Comparison of ENCODE assay signal across 28 cellular contexts in the genomic region with DNA sequence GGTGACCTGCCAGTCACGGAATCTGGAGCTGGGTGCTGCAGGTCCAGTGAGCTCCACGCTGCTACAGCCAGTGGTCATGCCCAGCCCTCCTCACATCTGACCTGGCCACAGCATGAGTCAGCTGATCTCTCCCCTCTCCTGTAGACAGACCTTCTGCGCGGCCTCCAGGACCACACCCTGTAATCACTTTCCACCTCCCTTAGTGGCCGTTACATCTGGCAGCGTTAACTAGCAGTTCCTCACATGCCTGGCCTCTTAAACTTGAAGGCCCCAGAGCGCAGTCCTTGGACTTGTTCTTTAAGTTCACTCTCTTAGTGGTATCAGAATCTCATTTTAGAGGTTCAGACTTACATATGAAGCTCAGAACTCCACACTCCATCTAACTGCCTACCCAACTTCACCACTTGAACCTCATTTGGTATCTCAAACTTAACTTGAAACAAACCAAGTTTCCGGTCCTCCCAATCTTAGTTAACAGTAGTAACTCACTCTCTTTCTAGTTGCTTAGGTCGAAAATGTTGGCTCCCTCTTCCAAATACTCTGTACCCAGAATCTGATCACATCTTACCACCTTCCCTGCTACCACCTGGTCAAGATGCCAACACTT. TPM values are rescaled to one million over a fixed set of nuclear protein-coding genes. Genes with fewer than 3 reads are reported as not detected.
DNase-seq lines count a peak whose midpoint lies in the region; ATAC-seq, FAIRE-seq and TF ChIP-seq lines count a peak whose summit lies in the region.
"Had no signal": no experiment of that assay in that cellular context is flagged by ENCODE, and none has a peak within 500 bp of the region (broad histone marks: within the 10 kb centered on the region; RNA-seq: fewer than 3 reads in every experiment).

No MANE protein-coding gene starts in this region.

- 0 out of 2 replicates have a peak, but pooled peaks cover 3% of the 10 kb centered on the region for H3K36me3 Mint-ChIP-seq in HFFc6 (ENCODE audit: low read depth)
- H3K36me3 Mint-ChIP-seq: natural killer cell treated with Interleukin-12 subunit alpha and Interleukin-12 subunit beta and Interleukin-15 and Interleukin-18, amount 100 ng/mL, for 72 hours had no signal

- H2AFZ ChIP-seq in ACC112 (ENCODE audit: low read length, unreplicated experiment) = no peak overlapping the region
- peak overlapping the region; percentile 88 for H2AFZ ChIP-seq in K562 (ENCODE audit: low read depth, low read length)

- POLR2A ChIA-PET in K562 (lab: Yijun Ruan, JAX) = interaction anchor here (0.6 kb wide), 3 partner anchors 21 to 77 kb away, joined by 3 to 4 read pairs (median 3); no protein-coding TSS in a partner anchor

- FAIRE-seq in K562 (lab: Jason Lieb, UNC) = peak; percentile 94
- FAIRE-seq: GM19239, islet of Langerhans, TTC549 had no signal

- WGBS in K562 (ENCODE audit: insufficient coverage, low coverage, missing lambda C conversion rate) = 7% methylated on average over 9 of the region's 9 CpGs

- H3K4me3 ChIP-seq in ACC112 (ENCODE audit: low read depth, low read length) (no peak overlapping the region), HUES6 (ENCODE audit: low read depth, low read length) (no peak overlapping the region), K562 (no peak overlapping the region)
- H3K4me3 ChIP-seq: skin epidermis, tibial artery had no signal

- no peak overlapping the region for H3K4me3 Mint-ChIP-seq in HFFc6
- H3K4me3 Mint-ChIP-seq: activated naive CD8-positive, alpha-beta T cell; brain; CD8-positive, alpha-beta T cell; memory B cell; natural killer cell treated with Interleukin-12 subunit alpha and Interleukin-12 subunit beta and Interleukin-15 and Interleukin-18, amount 100 ng/mL, for 72 hours had no signal

- H3K4me2 ChIP-seq in K562 (ENCODE audit: insufficient read depth, low read length) = peak overlapping the region; percentile 46

- H3K9ac ChIP-seq in HUES6 (ENCODE audit: low read length) (peak overlapping the region; percentile 5), K562 (ENCODE audit: insufficient read depth in 1 of 2, low read depth in 2 of 2, low read length in 2 of 2) (peak overlapping the region in 1 of 2 experiments; percentile 38; a peak in 2 of 4 replicates)

- DNase-seq in K562 (ENCODE audit: extremely low read depth in 1 of 4, low spot score in 3 of 4) = peak; percentile 56 to 86 (median 66)
- DNase-seq in left colon = no peak
- no peak for DNase-seq in COLO829 (ENCODE audit: low spot score)
- no peak for DNase-seq in HFFc6
- no peak for DNase-seq in central memory CD4-positive, alpha-beta T cell
- DNase-seq: activated CD4-positive, alpha-beta T cell treated with anti-CD3 and anti-CD28 coated beads for 48 hours; CD8-positive, alpha-beta T cell; foreskin keratinocyte; H7; hippocampal formation; KG1; NCI-H146; NCI-H345; NK-92 treated with Interleukin-12 subunit alpha and Interleukin-12 subunit beta, amount 100 ng/mL, for 24 hours; stimulated activated CD4-positive, alpha-beta T cell treated with anti-CD3 and anti-CD28 coated beads, Interleukin-2, amount 100 ng/mL, for 48 hours; stimulated activated naive CD4-positive, alpha-beta T cell treated with Interleukin-2 at 50 U/mL for 16 hours; tibial artery had no signal

- no peaks in the 10 kb centered on the region for H3K27me3 Mint-ChIP-seq in HFFc6 (ENCODE audit: insufficient read depth)
- H3K27me3 Mint-ChIP-seq: activated naive CD8-positive, alpha-beta T cell; brain; memory B cell; natural killer cell treated with Interleukin-12 subunit alpha and Interleukin-12 subunit beta and Interleukin-15 and Interleukin-18, amount 100 ng/mL, for 72 hours had no signal

- TF ChIP-seq EP300 in K562 (IDR thresholded peaks at IDR 0.05; ENCODE audit: low read length) = peak; percentile 52; the same call in 1 of the 2 replicates

- peaks cover 9% of the 10 kb centered on the region; the same call in 1 of the 2 replicates for H3K4me1 Mint-ChIP-seq in HFFc6 (ENCODE audit: low read depth)
- H3K4me1 Mint-ChIP-seq: brain had no signal

- H3K4me1 ChIP-seq in ACC112 (ENCODE audit: control insufficient read depth, insufficient read depth, low read length, unreplicated experiment) (peaks cover 36% of the 10 kb centered on the region), HUES6 (ENCODE audit: control insufficient read depth, insufficient read depth, low read length) (peaks cover 11% of the 10 kb centered on the region), K562 (replicated peaks in 1 of 2; ENCODE audit: control insufficient read depth in 2 of 2, insufficient read depth in 2 of 2, low read length in 2 of 2) (peaks cover 11 to 17% of the 10 kb centered on the region in 2 experiments; a peak in 3 of 5 replicates)
- H3K4me1 ChIP-seq: tibial artery had no signal

- H3K79me2 ChIP-seq in ACC112 (ENCODE audit: control insufficient read depth, insufficient read depth, low read length, unreplicated experiment) (no peaks in the 10 kb centered on the region), K562 (ENCODE audit: control insufficient read depth, insufficient read depth, low read length) (no peaks in the 10 kb centered on the region)

- TF ChIP-seq RAD21 in K562 (CRISPR knock-in tag; conservative IDR thresholded peaks at IDR 0.05 in 1 of 2, IDR thresholded peaks at IDR 0.05 in 1 of 2) = no peak

- H3K9me3 ChIP-seq in HUES6 (ENCODE audit: control insufficient read depth, insufficient read depth, low read depth, low read length) (no peaks in the 10 kb centered on the region), K562 (replicated peaks; ENCODE audit: control insufficient read depth, insufficient read depth, low read depth, low read length) (no peaks in the 10 kb centered on the region)
- H3K9me3 ChIP-seq: tibial artery had no signal

- no peak for TF ChIP-seq POLR2A in K562 (conservative IDR thresholded peaks at IDR 0.05)

- ATAC-seq in K562 (peak; percentile 99), left colon (peak; percentile 49), GM19463 (IDR thresholded peaks at IDR 0.05; ENCODE audit: unreplicated experiment) (no peak)
- ATAC-seq: CD8-positive, alpha-beta T cell had no signal

- no peaks in the 10 kb centered on the region for H3K9me3 Mint-ChIP-seq in HFFc6
- H3K9me3 Mint-ChIP-seq: brain; CD8-positive, alpha-beta T cell; memory B cell; natural killer cell treated with Interleukin-12 subunit alpha and Interleukin-12 subunit beta and Interleukin-15 and Interleukin-18, amount 100 ng/mL, for 72 hours had no signal

- TF ChIP-seq CTCF in K562 (IDR thresholded peaks at IDR 0.05 in 2 of 3, conservative IDR thresholded peaks at IDR 0.05 in 1 of 3; ENCODE audit: insufficient read depth in 2 of 3, low read depth in 1 of 3, low read length in 3 of 3) = no peak
- TF ChIP-seq CTCF in HFFc6 (IDR thresholded peaks at IDR 0.05) = no peak

- no peaks in the 10 kb centered on the region for H3K9me1 ChIP-seq in K562 (ENCODE audit: control insufficient read depth, insufficient read depth, low read length)

- BruUV-seq in K562 (replicated peaks; lab: Mats Ljungman, UMichigan) = no TSS peak

- no peak overlapping the region for H3K27ac Mint-ChIP-seq in HFFc6
- H3K27ac Mint-ChIP-seq: activated naive CD8-positive, alpha-beta T cell; brain; CD8-positive, alpha-beta T cell; memory B cell; natural killer cell treated with Interleukin-12 subunit alpha and Interleukin-12 subunit beta and Interleukin-15 and Interleukin-18, amount 100 ng/mL, for 72 hours had no signal

- CTCF ChIA-PET in K562 (lab: Yijun Ruan, JAX; ENCODE audit: low intra/inter-chr PET ratio) = no interaction called here

- no peaks in the 10 kb centered on the region for H4K20me1 ChIP-seq in K562 (replicated peaks; ENCODE audit: control insufficient read depth, insufficient read depth, low read length)

- intact Hi-C loops in K562 (cut with micrococcal nuclease) = no loop called here
- intact Hi-C loops in left colon (cut with DNase I, micrococcal nuclease) = loop anchor here in 1 of 2 donors (5.0 kb wide), 1 partner anchor 394 kb away; no protein-coding TSS in a partner anchor

- no peaks in the 10 kb centered on the region for H3K27me3 ChIP-seq in ACC112 (ENCODE audit: insufficient read depth, low read length)
- no peaks in the 10 kb centered on the region for H3K27me3 ChIP-seq in HUES6 (ENCODE audit: control insufficient read depth, insufficient read depth, low read length)
- no peaks in the 10 kb centered on the region for H3K27me3 ChIP-seq in K562 (ENCODE audit: control insufficient read depth in 2 of 2, insufficient read depth in 2 of 2, low read length in 2 of 2)
- H3K27me3 ChIP-seq: foreskin keratinocyte, tibial artery had no signal

- in situ Hi-C loops in K562 (cut with MboI) = no loop called here

- H3K36me3 ChIP-seq in ACC112 (ENCODE audit: insufficient read depth, low read length) (no peaks in the 10 kb centered on the region), HUES6 (ENCODE audit: control insufficient read depth, insufficient read depth, low read length) (peaks cover 8% of the 10 kb centered on the region; the same call in 1 of the 2 replicates), K562 (ENCODE audit: control insufficient read depth, insufficient read depth, low read length) (peaks cover 7% of the 10 kb centered on the region; the same call in 1 of the 3 replicates)

- H3K27ac ChIP-seq in ACC112 (ENCODE audit: low read depth, low read length) (peak overlapping the region; percentile 30; the same call in 1 of the 2 replicates), HUES6 (ENCODE audit: low read depth, low read length) (no peak overlapping the region), K562 (ENCODE audit: extremely low read depth, low read depth, low read length) (peak overlapping the region; percentile 79)
- H3K27ac ChIP-seq: foreskin keratinocyte, tibial artery had no signal

RNA-seq across cellular contexts. Expression of a gene that starts 22.7 kb away (rescaled TPM):
- total RNA-seq in K562 (2011; cell fraction: chromatin; rRNA removed; ENCODE audit: low replicate concordance) = 9.8 and 11.3 TPM in 2 replicates
- 12.8 and 12.9 TPM in 2 replicates for total RNA-seq in K562 (2011; cell fraction: nucleolus; rRNA removed)
- 9.3 and 10.2 TPM in 2 replicates for total RNA-seq in K562 (2011; cell fraction: nucleoplasm; rRNA removed)
- total RNA-seq in K562 (2014; rRNA removed) = 12.9 and 15.3 TPM in 2 replicates
- total RNA-seq in K562 (2014; rRNA removed; fragmentation: Illumina TruSeq; extraction: Trizol) = 14.2 and 14.7 TPM in 2 replicates
- total RNA-seq in K562 (2015; rRNA removed; fragmentation: Illumina TruSeq; extraction: Trizol) = 13.1 and 13.3 TPM in 2 replicates
- 15.2 and 17.4 TPM in 2 replicates for total RNA-seq in K562 (2021)
- 15.5 and 19.3 TPM in 2 replicates for polyA plus RNA-seq in K562 (2011; rRNA removed)
- 9.8 and 11.4 TPM in 2 replicates for polyA plus RNA-seq in K562 (2011; cell fraction: cytosol; rRNA removed)
- 10.6 and 11.3 TPM in 2 replicates for polyA plus RNA-seq in K562 (2011; cell fraction: nucleus; rRNA removed)
- 10.8 and 21.2 TPM in 2 replicates for polyA plus RNA-seq in K562 (2012)
- polyA plus RNA-seq in K562 (2014; fragmentation: Illumina TruSeq; extraction: Trizol) = 11.2 and 11.7 TPM in 2 replicates
- polyA plus RNA-seq in K562 (2014; fragmentation: Nextera tagmentation; extraction: Ambion mirVana) = 1 to 10 TPM; 1.7 to 5.6 TPM
- 10.4 and 16.0 TPM in 2 replicates for polyA plus RNA-seq in K562 (2014; rRNA removed)
- 18.9 and 21.8 TPM in 2 replicates for polyA minus RNA-seq in K562 (2011; rRNA and poly(A)+ RNA removed)
- 4.3 and 7.6 TPM in 2 replicates for polyA minus RNA-seq in K562 (2011; cell fraction: cytosol; rRNA and poly(A)+ RNA removed)
- polyA minus RNA-seq in K562 (2011; cell fraction: nucleus; rRNA and poly(A)+ RNA removed) = 12.8 and 12.9 TPM in 2 replicates
- 10 to 100 TPM; 24.2 to 30.4 TPM for total RNA-seq in left colon
- 10 to 100 TPM; 11.3 to 15.6 (median 13.1) TPM for total RNA-seq in HFFc6 (2021; fragmentation: NEBNext Ultra II Directional; extraction: Animal tissue kit (Norgen Biotek cat#: 25700))

RNA-seq across cellular contexts. Expression of a gene that starts 30.8 kb away (rescaled TPM):
- total RNA-seq in K562 (2011; cell fraction: chromatin; rRNA removed; ENCODE audit: low replicate concordance) = 0.62 and 0.90 TPM in 2 replicates
- total RNA-seq in K562 (2011; cell fraction: nucleolus; rRNA removed) = 0.39 TPM in 1 of 2 replicates, not detected in the other
- 0.44 TPM in 1 of 2 replicates, not detected in the other for total RNA-seq in K562 (2011; cell fraction: nucleoplasm; rRNA removed)
- total RNA-seq in K562 (2014; rRNA removed) = 0.32 TPM in 1 of 2 replicates, not detected in the other
- 0.19 and 0.22 TPM in 2 replicates for total RNA-seq in K562 (2014; rRNA removed; fragmentation: Illumina TruSeq; extraction: Trizol)
- not detected in 2 replicates for total RNA-seq in K562 (2015; rRNA removed; fragmentation: Illumina TruSeq; extraction: Trizol)
- total RNA-seq in K562 (2021) = 0.25 and 0.38 TPM in 2 replicates
- polyA plus RNA-seq in K562 (2011; rRNA removed) = not detected in 2 replicates
- polyA plus RNA-seq in K562 (2011; cell fraction: cytosol; rRNA removed) = not detected in 2 replicates
- polyA plus RNA-seq in K562 (2011; cell fraction: nucleus; rRNA removed) = 0.16 TPM in 1 of 2 replicates, not detected in the other
- polyA plus RNA-seq in K562 (2012) = 0.52 and 2.0 TPM in 2 replicates
- polyA plus RNA-seq in K562 (2014; fragmentation: Illumina TruSeq; extraction: Trizol) = 0.50 and 0.55 TPM in 2 replicates
- under 1 TPM in 1 of 2 experiments, not detected in 1; 0.14 TPM for polyA plus RNA-seq in K562 (2014; fragmentation: Nextera tagmentation; extraction: Ambion mirVana)
- polyA plus RNA-seq in K562 (2014; rRNA removed) = 0.42 and 0.94 TPM in 2 replicates
- polyA minus RNA-seq in K562 (2011; rRNA and poly(A)+ RNA removed) = 0.30 TPM in 1 of 2 replicates, not detected in the other
- not detected in 2 replicates for polyA minus RNA-seq in K562 (2011; cell fraction: cytosol; rRNA and poly(A)+ RNA removed)
- polyA minus RNA-seq in K562 (2011; cell fraction: nucleus; rRNA and poly(A)+ RNA removed) = not detected in 2 replicates
- total RNA-seq in left colon = not detected
- under 1 TPM in 2 of 6 experiments, not detected in 4; 0.25 to 0.27 TPM for total RNA-seq in HFFc6 (2021; fragmentation: NEBNext Ultra II Directional; extraction: Animal tissue kit (Norgen Biotek cat#: 25700))
- total RNA-seq: CD8-positive, alpha-beta T cell; foreskin keratinocyte; H7; natural killer cell treated with Interleukin-12 subunit alpha and Interleukin-12 subunit beta and Interleukin-15 and Interleukin-18, amount 100 ng/mL, for 72 hours had no signal
- polyA plus RNA-seq: foreskin keratinocyte had no signal

Comparison
In these comparisons a context has a peak if more than half of its experiments do, and no peak if none do; other contexts are left out.
1. DNase-seq: peak in K562 (4 of 4); none in left colon (0 of 2), COLO829 (single experiment), HFFc6 (single experiment) and central memory CD4-positive, alpha-beta T cell (single experiment).